In genomic region chr15:37253877-37254276, GRCh38 we compare ENCODE assay signal across 24 cellular contexts.
DNase-seq lines count a peak whose midpoint lies in the region; ATAC-seq lines count a peak whose summit lies in the region.
"Had no signal": no experiment of that assay in that cellular context is flagged by ENCODE, and none has a peak within 500 bp of the region (broad histone marks: within the 10 kb centered on the region; RNA-seq: fewer than 3 reads in every experiment).

No MANE protein-coding gene starts in this region.

- peak; percentile 73 for DNase-seq in EH (ENCODE audit: low read depth)
- DNase-seq in M059J (ENCODE audit: low read depth), result peak; percentile 1
- peak; percentile 7 for DNase-seq in fibroblast of peridontal ligament (ENCODE audit: extremely low read depth)
- peak in 1 of 2 donors; percentile 38 for DNase-seq in trophoblast cell
- no peak for DNase-seq in NCI-H146 treated with DMSO at 0.1 percent for 48 hours (lab: John Stamatoyannopoulos, UW; ENCODE audit: unreplicated experiment)
- no peak for DNase-seq in amygdala (lab: John Stamatoyannopoulos, UW)
- no peak for DNase-seq in NCI-H526 (lab: John Stamatoyannopoulos, UW)
- DNase-seq in sciatic nerve (ENCODE audit: low spot score), result no peak
- DNase-seq: activated CD4-positive, CD25-positive, alpha-beta regulatory T cell; activated naive CD8-positive, alpha-beta T cell treated with anti-CD3 and anti-CD28 coated beads, Interleukin-2, amount 50 U/mL, for 24 hours; activated T-cell treated with anti-CD3 and anti-CD28 coated beads, Interleukin-2, amount 50 U/mL, for 72 hours; C1 segment of cervical spinal cord; Caco-2; DMS53; GDM1; naive B cell; NCI-H1105; NCI-H1930; NCI-H524; PC-3; right lobe of liver; stimulated activated CD4-positive, alpha-beta T cell treated with anti-CD3 and anti-CD28 coated beads, Interleukin-4, amount 100 ng/mL, for 1 hour; T-helper 17 cell had no signal

- no peak overlapping the region for H2AK5ac ChIP-seq in trophoblast cell (ENCODE audit: low read length)

- no peak overlapping the region for H3K9ac ChIP-seq in trophoblast cell (ENCODE audit: low read length)

- H3K79me2 ChIP-seq in trophoblast cell (ENCODE audit: control insufficient read depth, insufficient read depth, low read length, poor library complexity), result no peaks in the 10 kb centered on the region

- peak overlapping the region; percentile 80 for H2BK12ac ChIP-seq in trophoblast cell (ENCODE audit: low read length)

- H3K4ac ChIP-seq in trophoblast cell (ENCODE audit: low read depth, low read length), result no peak overlapping the region

- no peak overlapping the region for H3K4me3 ChIP-seq in trophoblast cell (ENCODE audit: low read depth, low read length)
- H3K4me3 ChIP-seq: right lobe of liver, tibial nerve had no signal

- no peak for ATAC-seq in sciatic nerve
- ATAC-seq: activated naive CD8-positive, alpha-beta T cell treated with anti-CD3 and anti-CD28 coated beads, Interleukin-2, amount 50 U/mL, for 24 hours; activated T-cell treated with anti-CD3 and anti-CD28 coated beads, Interleukin-2, amount 50 U/mL, for 72 hours; PC-3; right lobe of liver; T-helper 17 cell had no signal

- no peak overlapping the region for H3K14ac ChIP-seq in trophoblast cell (ENCODE audit: low read length)

- WGBS in trophoblast cell (ENCODE audit: extremely low coverage, insufficient coverage, insufficient read length), result no CpG with 5 or more reads among the region's 7 CpGs

- intact Hi-C loops in sciatic nerve (cut with DNase I), result no loop called here

- H2BK120ac ChIP-seq in trophoblast cell (ENCODE audit: insufficient read depth, low read length, poor library complexity), result no peak overlapping the region

- H3K79me1 ChIP-seq in trophoblast cell (ENCODE audit: low read length), result no peaks in the 10 kb centered on the region

- H3K4me1 ChIP-seq in trophoblast cell (ENCODE audit: control insufficient read depth in 1 of 2, insufficient read depth in 2 of 2, low read length in 2 of 2), result no peaks in the 10 kb centered on the region
- H3K4me1 ChIP-seq: right lobe of liver, tibial nerve had no signal

- no peaks in the 10 kb centered on the region for H3K36me3 ChIP-seq in trophoblast cell (ENCODE audit: control insufficient read depth in 1 of 2, insufficient read depth in 2 of 2, low read length in 2 of 2)
- H3K36me3 ChIP-seq: right lobe of liver, tibial nerve had no signal

- no peak overlapping the region for H2AFZ ChIP-seq in trophoblast cell (ENCODE audit: insufficient read depth, low read length, poor library complexity)

- H4K12ac ChIP-seq in trophoblast cell (ENCODE audit: low read depth, low read length), result no peak overlapping the region

- H3K27me3 ChIP-seq in trophoblast cell (ENCODE audit: insufficient read depth, low read length), result no peaks in the 10 kb centered on the region
- H3K27me3 ChIP-seq: right lobe of liver, tibial nerve had no signal

- no peak overlapping the region for H3K27ac ChIP-seq in trophoblast cell (ENCODE audit: low read depth, low read length)
- H3K27ac ChIP-seq: right lobe of liver, tibial nerve had no signal

- H4K8ac ChIP-seq in trophoblast cell (ENCODE audit: low read depth, low read length), result no peak overlapping the region

- H3K18ac ChIP-seq in trophoblast cell (ENCODE audit: low read length), result no peak overlapping the region

- no peaks in the 10 kb centered on the region for H3K9me3 ChIP-seq in trophoblast cell (ENCODE audit: insufficient read depth, low read depth, low read length)
- H3K9me3 ChIP-seq: Caco-2, right lobe of liver, tibial nerve had no signal

- no peak overlapping the region for H4K91ac ChIP-seq in trophoblast cell (ENCODE audit: low read depth, low read length)

- no peak overlapping the region for H3K23ac ChIP-seq in trophoblast cell (ENCODE audit: low read length)

- no peak overlapping the region for H2BK5ac ChIP-seq in trophoblast cell (ENCODE audit: low read depth, low read length, poor library complexity)

- no peak overlapping the region for H3K4me2 ChIP-seq in trophoblast cell (ENCODE audit: low read length)

Comparison
In these comparisons a context has a peak if more than half of its experiments do, and no peak if none do; other contexts are left out.
1. DNase-seq: peak in EH (single experiment), M059J (single experiment) and fibroblast of peridontal ligament (single experiment); none in NCI-H146 treated with DMSO at 0.1 percent for 48 hours (single experiment), amygdala (0 of 56), NCI-H526 (0 of 2) and sciatic nerve (single experiment).